ENCODE assay signal across 11 cellular contexts in genomic region chr11:123457187-123457770, GRCh38. TPM values are rescaled to one million over a fixed set of nuclear protein-coding genes. Genes with fewer than 3 reads are reported as not detected.
DNase-seq lines count a peak whose midpoint lies in the region; ATAC-seq, FAIRE-seq and TF ChIP-seq lines count a peak whose summit lies in the region.
"Had no signal": no experiment of that assay in that cellular context is flagged by ENCODE, and none has a peak within 500 bp of the region (broad histone marks: within the 10 kb centered on the region; RNA-seq: fewer than 3 reads in every experiment).

No MANE protein-coding gene starts in this region.

- H3K9me2 ChIP-seq in DOHH2 (replicated peaks; ENCODE audit: control insufficient read depth, low read length) (no peaks in the 10 kb centered on the region), hepatocyte (replicated peaks; ENCODE audit: insufficient read depth) (no peaks in the 10 kb centered on the region)

- H3K36me3 Mint-ChIP-seq in natural killer cell treated with Interleukin-12 subunit alpha and Interleukin-12 subunit beta and Interleukin-15 and Interleukin-18, amount 100 ng/mL, for 72 hours = no peaks in the 10 kb centered on the region

- H3K4me3 ChIP-seq in DOHH2 (ENCODE audit: low read length) (no peak overlapping the region), hepatocyte (no peak overlapping the region)

- TF ChIP-seq CTCF in DOHH2 (IDR thresholded peaks at IDR 0.05; ENCODE audit: low read depth, low read length, poor library complexity, severe bottlenecking) (no peak), hepatocyte (IDR thresholded peaks at IDR 0.05; ENCODE audit: poor library complexity) (no peak)

- peak overlapping the region; percentile 47 for H3K4me3 Mint-ChIP-seq in natural killer cell treated with Interleukin-12 subunit alpha and Interleukin-12 subunit beta and Interleukin-15 and Interleukin-18, amount 100 ng/mL, for 72 hours

- FAIRE-seq in RCC 7860 (lab: Jason Lieb, UNC) = no peak
- FAIRE-seq: G401.6, TTC549 had no signal

- no peaks in the 10 kb centered on the region for H3K9me3 Mint-ChIP-seq in natural killer cell treated with Interleukin-12 subunit alpha and Interleukin-12 subunit beta and Interleukin-15 and Interleukin-18, amount 100 ng/mL, for 72 hours

- DNase-seq in NOMO-1 treated with dmso at 0.1 percent for 144 hours (lab: John Stamatoyannopoulos, UW; ENCODE audit: unreplicated experiment) (peak; percentile 74), caudate nucleus (lab: John Stamatoyannopoulos, UW) (peak in 2 of 61 donors; percentile 13), RCC 7860 (ENCODE audit: low spot score) (no peak), hepatocyte (ENCODE audit: low spot score) (no peak), HPDE6-E6E7 (ENCODE audit: extremely low spot score) (no peak)
- DNase-seq in natural killer cell treated with Interleukin-12 subunit alpha and Interleukin-12 subunit beta and Interleukin-15 and Interleukin-18, amount 100 ng/mL, for 72 hours (ENCODE audit: low spot score) = no peak
- DNase-seq: NCI-H2081 had no signal

- ATAC-seq in natural killer cell treated with Interleukin-12 subunit alpha and Interleukin-12 subunit beta and Interleukin-15 and Interleukin-18, amount 100 ng/mL, for 72 hours = peak; percentile 81 to 82
- no peak for ATAC-seq in GM19455 (IDR thresholded peaks at IDR 0.05; ENCODE audit: unreplicated experiment)

- peaks cover 24 to 36% of the 10 kb centered on the region in 2 donors for H3K4me1 Mint-ChIP-seq in natural killer cell treated with Interleukin-12 subunit alpha and Interleukin-12 subunit beta and Interleukin-15 and Interleukin-18, amount 100 ng/mL, for 72 hours (ENCODE audit: low read depth in 2 of 2)

- H3K27ac Mint-ChIP-seq in natural killer cell treated with Interleukin-12 subunit alpha and Interleukin-12 subunit beta and Interleukin-15 and Interleukin-18, amount 100 ng/mL, for 72 hours = peak overlapping the region; percentile 79 to 80

- 74% methylated on average over 8 of the region's 8 CpGs for WGBS in hepatocyte (ENCODE audit: low lambda C conversion rate, missing lambda C conversion rate)

- no peak overlapping the region for H2AFZ ChIP-seq in hepatocyte

- H3K36me3 ChIP-seq in DOHH2 (ENCODE audit: control insufficient read depth, low read length) (no peaks in the 10 kb centered on the region), hepatocyte (replicated peaks; ENCODE audit: insufficient read depth, low read depth) (no peaks in the 10 kb centered on the region)

- no peaks in the 10 kb centered on the region for H4K20me1 ChIP-seq in DOHH2 (ENCODE audit: control insufficient read depth, insufficient read depth, low read depth, low read length)
- H4K20me1 ChIP-seq in hepatocyte (ENCODE audit: insufficient read depth, poor library complexity, severe bottlenecking) = no peaks in the 10 kb centered on the region

- H3K4me1 ChIP-seq in DOHH2 (ENCODE audit: control insufficient read depth, low read length) = peaks cover 6% of the 10 kb centered on the region
- no peaks in the 10 kb centered on the region for H3K4me1 ChIP-seq in hepatocyte (ENCODE audit: insufficient read depth)

- H3K27me3 ChIP-seq in DOHH2 (ENCODE audit: control insufficient read depth, low read length) = no peaks in the 10 kb centered on the region
- H3K27me3 ChIP-seq in hepatocyte = no peaks in the 10 kb centered on the region

- no peaks in the 10 kb centered on the region for H3F3A ChIP-seq in DOHH2 (ENCODE audit: control insufficient read depth, insufficient read depth)

- H3K79me2 ChIP-seq in DOHH2 (ENCODE audit: control insufficient read depth, low read length) = no peaks in the 10 kb centered on the region
- no peaks in the 10 kb centered on the region for H3K79me2 ChIP-seq in hepatocyte

- H3K9me3 ChIP-seq in DOHH2 (ENCODE audit: control insufficient read depth, insufficient read depth, low read length) (no peaks in the 10 kb centered on the region), hepatocyte (ENCODE audit: low read depth) (no peaks in the 10 kb centered on the region)

- H3K27me3 Mint-ChIP-seq in natural killer cell treated with Interleukin-12 subunit alpha and Interleukin-12 subunit beta and Interleukin-15 and Interleukin-18, amount 100 ng/mL, for 72 hours = no peaks in the 10 kb centered on the region

- H3K27ac ChIP-seq in DOHH2 (ENCODE audit: low read depth, low read length) (no peak overlapping the region), caudate nucleus (ENCODE audit: low read depth, low read length) (peak overlapping the region; percentile 39), hepatocyte (no peak overlapping the region)

- peak overlapping the region; percentile 23; the same call in 1 of the 2 replicates for H3K4me2 ChIP-seq in DOHH2 (ENCODE audit: low read length)
- no peak overlapping the region for H3K4me2 ChIP-seq in hepatocyte

RNA-seq across cellular contexts. Expression of gene GRAMD1B, which starts 27.2 kb away (rescaled TPM):
- total RNA-seq in natural killer cell treated with Interleukin-12 subunit alpha and Interleukin-12 subunit beta and Interleukin-15 and Interleukin-18, amount 100 ng/mL, for 72 hours = 100 to 1,000 TPM in 1 of 2 donors, 10 to 100 TPM in 1; 20.3 to 104 TPM
- 18.3 and 20.4 TPM in 2 replicates for total RNA-seq in hepatocyte
- 8.2 and 9.0 TPM in 2 replicates for polyA plus RNA-seq in hepatocyte
